In the genomic region with DNA sequence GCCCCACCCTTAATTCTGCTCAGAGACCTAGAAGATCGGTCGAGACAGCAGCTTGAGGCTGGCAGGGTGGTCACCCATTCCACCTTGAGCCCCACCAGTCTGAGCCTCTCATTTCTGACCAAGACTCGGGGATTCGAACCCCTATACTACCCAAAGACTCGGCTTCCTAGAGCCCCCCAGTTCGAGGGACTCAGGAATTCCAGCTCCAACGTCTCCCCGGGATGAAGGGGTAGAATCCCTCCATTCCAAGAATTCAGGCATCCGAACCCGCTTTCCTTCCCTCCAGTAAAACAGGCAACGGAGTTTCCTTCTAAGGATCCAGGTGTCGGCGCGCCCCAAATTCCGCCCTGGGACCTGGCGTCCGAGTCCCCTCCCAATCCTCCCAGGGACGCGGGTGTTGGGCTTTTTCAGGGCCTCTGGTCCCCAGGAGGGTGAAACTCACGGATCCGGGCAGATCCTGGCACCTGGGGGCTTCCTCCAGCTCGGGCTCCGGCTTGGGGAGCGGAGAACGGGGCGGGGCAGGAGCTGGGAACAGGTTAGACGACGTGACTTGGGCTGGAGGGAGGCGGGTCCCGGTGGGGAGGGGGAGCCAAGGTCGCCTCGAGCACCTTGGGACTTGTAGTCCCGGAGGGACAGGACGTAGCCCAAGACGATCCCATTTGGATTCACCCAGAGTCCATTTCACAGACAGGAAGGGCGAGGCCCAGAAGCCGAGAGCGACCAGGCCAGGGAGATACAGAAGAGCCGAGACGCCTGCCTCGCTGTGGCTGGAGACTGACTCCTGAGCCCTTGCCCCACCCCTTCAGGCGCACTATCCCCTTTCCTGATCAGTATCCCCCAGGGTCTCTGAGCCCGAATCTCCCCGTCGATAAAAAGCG, we compare ENCODE assay signal across 8 cellular contexts. TPM values are rescaled to one million over a fixed set of nuclear protein-coding genes. Genes with fewer than 3 reads are reported as not detected.
DNase-seq lines count a peak whose midpoint lies in the region; ATAC-seq and TF ChIP-seq lines count a peak whose summit lies in the region.

TSS of gene PPP1R13L (minus strand) at position 513 of the 878 bp plus-strand sequence. CDS start 6,751 bp downstream, outside the sequence.

- H3K27ac ChIP-seq in HL-60 (replicated peaks) (peak within 1 kb of the TSS; percentile 99), Peyer's patch (peak within 1 kb of the TSS; percentile 81 to 92 (median 90)), heart right ventricle (peak within 1 kb of the TSS; percentile 86 to 97 (median 94)), prostate gland (peak within 1 kb of the TSS; percentile 90 to 96)

- TF ChIP-seq POLR2A in Peyer's patch (IDR thresholded peaks at IDR 0.05) (peak; percentile 46 to 77), prostate gland (IDR thresholded peaks at IDR 0.05) (peak; percentile 93)

- WGBS in heart right ventricle, 2 donors = 3 to 7% methylated on average over 46 of the region's 46 CpGs
- 3% methylated on average over 42 of the region's 46 CpGs for WGBS in prostate gland

- TF ChIP-seq CTCF in GM06990 (IDR thresholded peaks at IDR 0.05; ENCODE audit: insufficient read depth, low read length, poor library complexity, severe bottlenecking) (no peak), HL-60 (IDR thresholded peaks at IDR 0.05; ENCODE audit: insufficient read depth, low read length) (no peak), Peyer's patch (IDR thresholded peaks at IDR 0.05) (peak in 1 of 6 experiments; percentile 1), heart right ventricle (IDR thresholded peaks at IDR 0.05) (no peak), prostate gland (IDR thresholded peaks at IDR 0.05) (no peak)

- H3K4me1 ChIP-seq in Peyer's patch (peaks cover 0 to 38% (median 9%) of the 10 kb centered on the region in 4 donors), adipocyte (ENCODE audit: control insufficient read depth, insufficient read depth, low read length) (peaks cover 28% of the 10 kb centered on the region), heart right ventricle (peaks cover 7 to 60% (median 49%) of the 10 kb centered on the region in 9 donors), prostate gland (replicated peaks) (peaks cover 9% of the 10 kb centered on the region)

- no peaks in the 10 kb centered on the region for H3K9me3 ChIP-seq in Peyer's patch
- H3K9me3 ChIP-seq in adipocyte (ENCODE audit: control insufficient read depth, low read length) = no peaks in the 10 kb centered on the region
- no peaks in the 10 kb centered on the region for H3K9me3 ChIP-seq in heart right ventricle
- H3K9me3 ChIP-seq in prostate gland = no peaks in the 10 kb centered on the region

- DNase-seq in GM06990 (ENCODE audit: extremely low read depth, insufficient read length) (no peak), HL-60 (ENCODE audit: low read depth in 1 of 2, low spot score in 1 of 2) (no peak), Peyer's patch (peak; percentile 42 to 93 (median 93)), adipocyte (ENCODE audit: low read depth) (peak; percentile 58), heart right ventricle (peak; percentile 87 to 89), prostate gland (ENCODE audit: low spot score) (peak; percentile 96), GDM1 (lab: John Stamatoyannopoulos, UW) (no peak)

- H3K27me3 ChIP-seq in GM06990 (replicated peaks; ENCODE audit: control insufficient read depth, insufficient read depth, low read length) (no peaks in the 10 kb centered on the region), HL-60 (ENCODE audit: insufficient read depth, poor library complexity, severe bottlenecking) (no peaks in the 10 kb centered on the region), Peyer's patch (no peaks in the 10 kb centered on the region), adipocyte (replicated peaks; ENCODE audit: control insufficient read depth, insufficient read depth, low read length) (no peaks in the 10 kb centered on the region), heart right ventricle (peaks cover 0 to 32% (median 0%) of the 10 kb centered on the region in 7 donors), prostate gland (replicated peaks; ENCODE audit: insufficient read depth) (no peaks in the 10 kb centered on the region)

- intact Hi-C loops in heart right ventricle (cut with DNase I) (no loop called here), prostate gland (cut with DNase I) (no loop called here)

- peak; percentile 60 to 78 (median 74) for ATAC-seq in heart right ventricle
- ATAC-seq in GM21717 (IDR thresholded peaks at IDR 0.05; ENCODE audit: unreplicated experiment) = no peak

- H3K9ac ChIP-seq in adipocyte (ENCODE audit: low read length) = peak within 1 kb of the TSS; percentile 96

- H3K4me3 ChIP-seq in GM06990 (replicated peaks; ENCODE audit: low read depth, low read length) (peak within 1 kb of the TSS; percentile 88), HL-60 (replicated peaks; ENCODE audit: insufficient read depth, low read length) (peak within 1 kb of the TSS; percentile 99), Peyer's patch (peak within 1 kb of the TSS; percentile 67 to 75 (median 70)), adipocyte (ENCODE audit: low read length) (peak within 1 kb of the TSS; percentile 96), heart right ventricle (peak within 1 kb of the TSS; percentile 55 to 99 (median 72)), prostate gland (peak within 1 kb of the TSS; percentile 53 to 60)

- no peaks in the 10 kb centered on the region for H3K36me3 ChIP-seq in GM06990 (ENCODE audit: control insufficient read depth, insufficient read depth, low read length)
- no peaks in the 10 kb centered on the region for H3K36me3 ChIP-seq in Peyer's patch
- no peaks in the 10 kb centered on the region for H3K36me3 ChIP-seq in adipocyte (ENCODE audit: control insufficient read depth, insufficient read depth, low read length, severe bottlenecking)
- H3K36me3 ChIP-seq in heart right ventricle = peaks cover 0 to 12% (median 0%) of the 10 kb centered on the region in 9 donors
- no peaks in the 10 kb centered on the region for H3K36me3 ChIP-seq in prostate gland

RNA-seq across cellular contexts. Expression of gene PPP1R13L, which starts in this region (rescaled TPM):
- total RNA-seq in Peyer's patch (10 to 100 TPM; 16.5 to 53.9 (median 36.2) TPM), heart right ventricle (100 to 1,000 TPM; 134 to 204 (median 166) TPM), prostate gland (10 to 100 TPM; 56.1 to 60.3 TPM)
- polyA plus RNA-seq in heart right ventricle = 100 to 1,000 TPM in 1 of 2 donors, 10 to 100 TPM in 1; 85.2 to 265 TPM

Comparison
In these comparisons a context has a peak if more than half of its experiments do, and no peak if none do; other contexts are left out.
1. DNase-seq: peak in Peyer's patch (3 of 3), adipocyte (single experiment), heart right ventricle (2 of 2) and prostate gland (single experiment); none in GM06990 (single experiment), HL-60 (0 of 2) and GDM1 (single experiment).
2. Peak in every context shown above with its lines, with median percentiles within 50 percentile points of each other: H3K4me3 ChIP-seq and H3K27ac ChIP-seq.